Comparison of ENCODE assay signal across 2 cellular contexts in the genomic region with DNA sequence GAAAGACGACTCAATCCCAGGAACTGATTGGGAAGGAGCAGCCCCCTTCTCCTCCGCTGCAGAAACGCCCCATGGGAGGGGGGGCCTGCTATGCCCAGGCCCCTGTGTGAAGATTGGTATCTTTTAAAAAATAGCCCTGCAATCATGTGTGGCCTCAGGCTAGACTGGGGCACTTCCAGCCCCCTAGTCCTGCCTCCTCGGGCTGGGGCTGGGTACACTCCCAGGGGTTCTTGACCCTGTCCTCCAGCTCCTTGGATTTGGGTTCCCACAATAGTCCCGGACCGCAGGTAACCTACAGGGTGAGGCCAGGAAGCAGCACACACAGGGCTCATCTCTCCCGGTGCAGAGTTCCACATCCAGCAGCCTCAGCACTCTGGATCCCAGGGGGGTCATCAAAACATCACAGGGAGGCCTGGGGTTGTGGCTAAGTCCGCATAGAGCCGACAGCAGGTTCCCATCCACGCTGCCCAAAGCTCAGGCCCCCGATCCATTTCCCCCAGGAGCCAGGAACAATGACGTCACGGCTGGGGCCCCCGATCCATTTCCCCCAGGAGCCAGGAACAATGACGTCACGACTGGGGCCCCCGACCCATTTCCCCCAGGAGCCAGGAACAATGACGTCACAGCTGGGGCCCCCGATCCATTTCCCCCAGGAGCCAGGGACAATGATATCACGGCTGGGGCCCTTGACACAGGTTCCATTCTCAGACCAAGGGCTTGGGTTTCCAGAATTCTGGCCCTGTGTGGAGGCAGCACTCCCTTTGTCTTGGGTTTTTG.
TF ChIP-seq lines count a peak whose summit lies in the region.

No MANE protein-coding gene starts in this region.

TF ChIP-seq in GM23338, 12 proteins besides CTCF, POLR2A, EP300 and RAD21 (continued from another document):
- TF ChIP-seq, protein P1, sequence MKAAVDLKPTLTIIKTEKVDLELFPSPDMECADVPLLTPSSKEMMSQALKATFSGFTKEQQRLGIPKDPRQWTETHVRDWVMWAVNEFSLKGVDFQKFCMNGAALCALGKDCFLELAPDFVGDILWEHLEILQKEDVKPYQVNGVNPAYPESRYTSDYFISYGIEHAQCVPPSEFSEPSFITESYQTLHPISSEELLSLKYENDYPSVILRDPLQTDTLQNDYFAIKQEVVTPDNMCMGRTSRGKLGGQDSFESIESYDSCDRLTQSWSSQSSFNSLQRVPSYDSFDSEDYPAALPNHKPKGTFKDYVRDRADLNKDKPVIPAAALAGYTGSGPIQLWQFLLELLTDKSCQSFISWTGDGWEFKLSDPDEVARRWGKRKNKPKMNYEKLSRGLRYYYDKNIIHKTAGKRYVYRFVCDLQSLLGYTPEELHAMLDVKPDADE (IDR thresholded peaks at IDR 0.05) = no peak
- TF ChIP-seq NANOG (IDR thresholded peaks at IDR 0.05; ENCODE audit: borderline replicate concordance) = no peak
- no peak for TF ChIP-seq ZNF331 (CRISPR knock-in tag; IDR thresholded peaks at IDR 0.05; ENCODE audit: low read depth)
- TF ChIP-seq ZNF114 (CRISPR knock-in tag; IDR thresholded peaks at IDR 0.05) = no peak
TF ChIP-seq in GM23338: peak in this region for 0.

TF ChIP-seq in HepG2, 621 proteins besides CTCF, POLR2A, EP300 and RAD21 (continued from another document and continues in another):
- TF ChIP-seq, protein P2, sequence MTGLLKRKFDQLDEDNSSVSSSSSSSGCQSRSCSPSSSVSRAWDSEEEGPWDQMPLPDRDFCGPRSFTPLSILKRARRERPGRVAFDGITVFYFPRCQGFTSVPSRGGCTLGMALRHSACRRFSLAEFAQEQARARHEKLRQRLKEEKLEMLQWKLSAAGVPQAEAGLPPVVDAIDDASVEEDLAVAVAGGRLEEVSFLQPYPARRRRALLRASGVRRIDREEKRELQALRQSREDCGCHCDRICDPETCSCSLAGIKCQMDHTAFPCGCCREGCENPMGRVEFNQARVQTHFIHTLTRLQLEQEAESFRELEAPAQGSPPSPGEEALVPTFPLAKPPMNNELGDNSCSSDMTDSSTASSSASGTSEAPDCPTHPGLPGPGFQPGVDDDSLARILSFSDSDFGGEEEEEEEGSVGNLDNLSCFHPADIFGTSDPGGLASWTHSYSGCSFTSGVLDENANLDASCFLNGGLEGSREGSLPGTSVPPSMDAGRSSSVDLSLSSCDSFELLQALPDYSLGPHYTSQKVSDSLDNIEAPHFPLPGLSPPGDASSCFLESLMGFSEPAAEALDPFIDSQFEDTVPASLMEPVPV (CRISPR knock-in tag; IDR thresholded peaks at IDR 0.05) = no peak
- TF ChIP-seq, protein P3, sequence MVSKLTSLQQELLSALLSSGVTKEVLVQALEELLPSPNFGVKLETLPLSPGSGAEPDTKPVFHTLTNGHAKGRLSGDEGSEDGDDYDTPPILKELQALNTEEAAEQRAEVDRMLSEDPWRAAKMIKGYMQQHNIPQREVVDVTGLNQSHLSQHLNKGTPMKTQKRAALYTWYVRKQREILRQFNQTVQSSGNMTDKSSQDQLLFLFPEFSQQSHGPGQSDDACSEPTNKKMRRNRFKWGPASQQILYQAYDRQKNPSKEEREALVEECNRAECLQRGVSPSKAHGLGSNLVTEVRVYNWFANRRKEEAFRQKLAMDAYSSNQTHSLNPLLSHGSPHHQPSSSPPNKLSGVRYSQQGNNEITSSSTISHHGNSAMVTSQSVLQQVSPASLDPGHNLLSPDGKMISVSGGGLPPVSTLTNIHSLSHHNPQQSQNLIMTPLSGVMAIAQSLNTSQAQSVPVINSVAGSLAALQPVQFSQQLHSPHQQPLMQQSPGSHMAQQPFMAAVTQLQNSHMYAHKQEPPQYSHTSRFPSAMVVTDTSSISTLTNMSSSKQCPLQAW (CRISPR knock-in tag; IDR thresholded peaks at IDR 0.05) = 0 out of 2 replicates have a peak, but pooled peaks have one; percentile 24
- TF ChIP-seq ZFP36 (IDR thresholded peaks at IDR 0.05; ENCODE audit: borderline replicate concordance, low read depth, low read length, partially characterized antibody) (no peak), SIN3B (IDR thresholded peaks at IDR 0.05; ENCODE audit: low read length) (no peak), ZNF670 (CRISPR knock-in tag; IDR thresholded peaks at IDR 0.05; ENCODE audit: borderline replicate concordance) (peak; percentile 53; the same call in 1 of the 2 replicates), NFE2L2 (IDR thresholded peaks at IDR 0.05; ENCODE audit: low read length) (no peak), ZNF569 (CRISPR knock-in tag; IDR thresholded peaks at IDR 0.05; ENCODE audit: borderline replicate concordance) (no peak), PHF20 (CRISPR knock-in tag; IDR thresholded peaks at IDR 0.05) (no peak), RXRB (CRISPR knock-in tag; IDR thresholded peaks at IDR 0.05; ENCODE audit: borderline replicate concordance) (no peak), ZNF782 (CRISPR knock-in tag; IDR thresholded peaks at IDR 0.05; ENCODE audit: borderline replicate concordance) (no peak), ZNF724P (CRISPR knock-in tag; IDR thresholded peaks at IDR 0.05; ENCODE audit: borderline replicate concordance) (peak; percentile 74; the same call in 1 of the 2 replicates), YEATS2 (CRISPR knock-in tag; IDR thresholded peaks at IDR 0.05; ENCODE audit: borderline replicate concordance) (no peak), FIP1L1 (IDR thresholded peaks at IDR 0.05; ENCODE audit: borderline replicate concordance, insufficient read depth, low read depth, low read length) (no peak), TEAD3 (CRISPR knock-in tag; optimal IDR thresholded peaks at IDR 0.05; ENCODE audit: borderline replicate concordance) (no peak), SRSF1 (optimal IDR thresholded peaks at IDR 0.05; ENCODE audit: low read depth, low read length) (no peak), ZNF30 (CRISPR knock-in tag; IDR thresholded peaks at IDR 0.05) (no peak), HMG20B (CRISPR knock-in tag; conservative IDR thresholded peaks at IDR 0.05) (no peak), FOXJ3 (CRISPR knock-in tag; IDR thresholded peaks at IDR 0.05; ENCODE audit: borderline replicate concordance) (no peak), REL (CRISPR knock-in tag; conservative IDR thresholded peaks at IDR 0.05) (no peak), ZBTB3 (CRISPR knock-in tag; IDR thresholded peaks at IDR 0.05; ENCODE audit: borderline replicate concordance, low read depth) (no peak), ZNF543 (CRISPR knock-in tag; IDR thresholded peaks at IDR 0.05) (no peak), ZFP37 (CRISPR knock-in tag; IDR thresholded peaks at IDR 0.05; ENCODE audit: borderline replicate concordance) (no peak), TBX3 (IDR thresholded peaks at IDR 0.05; ENCODE audit: borderline replicate concordance) (no peak), CENPT (CRISPR knock-in tag; IDR thresholded peaks at IDR 0.05; ENCODE audit: low read depth) (no peak), ZNF432 (CRISPR knock-in tag; IDR thresholded peaks at IDR 0.05; ENCODE audit: borderline replicate concordance) (no peak), HDAC2 (CRISPR knock-in tag; IDR thresholded peaks at IDR 0.05) (no peak), HDAC1 (CRISPR knock-in tag; IDR thresholded peaks at IDR 0.05) (no peak), ZNF33A (CRISPR knock-in tag; IDR thresholded peaks at IDR 0.05; ENCODE audit: borderline replicate concordance) (0 out of 2 replicates have a peak, but pooled peaks have one; percentile 1), KLF6 (CRISPR knock-in tag; IDR thresholded peaks at IDR 0.05) (no peak)
- TF ChIP-seq, protein P4, sequence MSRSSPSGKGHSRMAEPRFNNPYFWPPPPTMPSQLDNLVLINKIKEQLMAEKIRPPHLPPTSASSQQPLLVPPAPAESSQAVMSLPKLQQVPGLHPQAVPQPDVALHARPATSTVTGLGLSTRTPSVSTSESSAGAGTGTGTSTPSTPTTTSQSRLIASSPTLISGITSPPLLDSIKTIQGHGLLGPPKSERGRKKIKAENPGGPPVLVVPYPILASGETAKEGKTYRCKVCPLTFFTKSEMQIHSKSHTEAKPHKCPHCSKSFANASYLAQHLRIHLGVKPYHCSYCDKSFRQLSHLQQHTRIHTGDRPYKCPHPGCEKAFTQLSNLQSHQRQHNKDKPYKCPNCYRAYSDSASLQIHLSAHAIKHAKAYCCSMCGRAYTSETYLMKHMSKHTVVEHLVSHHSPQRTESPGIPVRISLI (CRISPR knock-in tag; IDR thresholded peaks at IDR 0.05; ENCODE audit: borderline replicate concordance) = no peak
- TF ChIP-seq, protein P5, sequence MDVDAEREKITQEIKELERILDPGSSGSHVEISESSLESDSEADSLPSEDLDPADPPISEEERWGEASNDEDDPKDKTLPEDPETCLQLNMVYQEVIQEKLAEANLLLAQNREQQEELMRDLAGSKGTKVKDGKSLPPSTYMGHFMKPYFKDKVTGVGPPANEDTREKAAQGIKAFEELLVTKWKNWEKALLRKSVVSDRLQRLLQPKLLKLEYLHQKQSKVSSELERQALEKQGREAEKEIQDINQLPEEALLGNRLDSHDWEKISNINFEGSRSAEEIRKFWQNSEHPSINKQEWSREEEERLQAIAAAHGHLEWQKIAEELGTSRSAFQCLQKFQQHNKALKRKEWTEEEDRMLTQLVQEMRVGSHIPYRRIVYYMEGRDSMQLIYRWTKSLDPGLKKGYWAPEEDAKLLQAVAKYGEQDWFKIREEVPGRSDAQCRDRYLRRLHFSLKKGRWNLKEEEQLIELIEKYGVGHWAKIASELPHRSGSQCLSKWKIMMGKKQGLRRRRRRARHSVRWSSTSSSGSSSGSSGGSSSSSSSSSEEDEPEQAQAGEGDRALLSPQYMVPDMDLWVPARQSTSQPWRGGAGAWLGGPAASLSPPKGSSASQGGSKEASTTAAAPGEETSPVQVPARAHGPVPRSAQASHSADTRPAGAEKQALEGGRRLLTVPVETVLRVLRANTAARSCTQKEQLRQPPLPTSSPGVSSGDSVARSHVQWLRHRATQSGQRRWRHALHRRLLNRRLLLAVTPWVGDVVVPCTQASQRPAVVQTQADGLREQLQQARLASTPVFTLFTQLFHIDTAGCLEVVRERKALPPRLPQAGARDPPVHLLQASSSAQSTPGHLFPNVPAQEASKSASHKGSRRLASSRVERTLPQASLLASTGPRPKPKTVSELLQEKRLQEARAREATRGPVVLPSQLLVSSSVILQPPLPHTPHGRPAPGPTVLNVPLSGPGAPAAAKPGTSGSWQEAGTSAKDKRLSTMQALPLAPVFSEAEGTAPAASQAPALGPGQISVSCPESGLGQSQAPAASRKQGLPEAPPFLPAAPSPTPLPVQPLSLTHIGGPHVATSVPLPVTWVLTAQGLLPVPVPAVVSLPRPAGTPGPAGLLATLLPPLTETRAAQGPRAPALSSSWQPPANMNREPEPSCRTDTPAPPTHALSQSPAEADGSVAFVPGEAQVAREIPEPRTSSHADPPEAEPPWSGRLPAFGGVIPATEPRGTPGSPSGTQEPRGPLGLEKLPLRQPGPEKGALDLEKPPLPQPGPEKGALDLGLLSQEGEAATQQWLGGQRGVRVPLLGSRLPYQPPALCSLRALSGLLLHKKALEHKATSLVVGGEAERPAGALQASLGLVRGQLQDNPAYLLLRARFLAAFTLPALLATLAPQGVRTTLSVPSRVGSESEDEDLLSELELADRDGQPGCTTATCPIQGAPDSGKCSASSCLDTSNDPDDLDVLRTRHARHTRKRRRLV (CRISPR knock-in tag; IDR thresholded peaks at IDR 0.05) = no peak
- TF ChIP-seq, protein P6, sequence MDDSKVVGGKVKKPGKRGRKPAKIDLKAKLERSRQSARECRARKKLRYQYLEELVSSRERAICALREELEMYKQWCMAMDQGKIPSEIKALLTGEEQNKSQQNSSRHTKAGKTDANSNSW (CRISPR knock-in tag; IDR thresholded peaks at IDR 0.05; ENCODE audit: borderline replicate concordance) = no peak
- TF ChIP-seq, protein P7, sequence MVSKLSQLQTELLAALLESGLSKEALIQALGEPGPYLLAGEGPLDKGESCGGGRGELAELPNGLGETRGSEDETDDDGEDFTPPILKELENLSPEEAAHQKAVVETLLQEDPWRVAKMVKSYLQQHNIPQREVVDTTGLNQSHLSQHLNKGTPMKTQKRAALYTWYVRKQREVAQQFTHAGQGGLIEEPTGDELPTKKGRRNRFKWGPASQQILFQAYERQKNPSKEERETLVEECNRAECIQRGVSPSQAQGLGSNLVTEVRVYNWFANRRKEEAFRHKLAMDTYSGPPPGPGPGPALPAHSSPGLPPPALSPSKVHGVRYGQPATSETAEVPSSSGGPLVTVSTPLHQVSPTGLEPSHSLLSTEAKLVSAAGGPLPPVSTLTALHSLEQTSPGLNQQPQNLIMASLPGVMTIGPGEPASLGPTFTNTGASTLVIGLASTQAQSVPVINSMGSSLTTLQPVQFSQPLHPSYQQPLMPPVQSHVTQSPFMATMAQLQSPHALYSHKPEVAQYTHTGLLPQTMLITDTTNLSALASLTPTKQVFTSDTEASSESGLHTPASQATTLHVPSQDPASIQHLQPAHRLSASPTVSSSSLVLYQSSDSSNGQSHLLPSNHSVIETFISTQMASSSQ (IDR thresholded peaks at IDR 0.05; ENCODE audit: low read depth) = no peak
- TF ChIP-seq, protein P7 (CRISPR knock-in tag; IDR thresholded peaks at IDR 0.05; ENCODE audit: borderline replicate concordance) = no peak
- TF ChIP-seq, protein P8, sequence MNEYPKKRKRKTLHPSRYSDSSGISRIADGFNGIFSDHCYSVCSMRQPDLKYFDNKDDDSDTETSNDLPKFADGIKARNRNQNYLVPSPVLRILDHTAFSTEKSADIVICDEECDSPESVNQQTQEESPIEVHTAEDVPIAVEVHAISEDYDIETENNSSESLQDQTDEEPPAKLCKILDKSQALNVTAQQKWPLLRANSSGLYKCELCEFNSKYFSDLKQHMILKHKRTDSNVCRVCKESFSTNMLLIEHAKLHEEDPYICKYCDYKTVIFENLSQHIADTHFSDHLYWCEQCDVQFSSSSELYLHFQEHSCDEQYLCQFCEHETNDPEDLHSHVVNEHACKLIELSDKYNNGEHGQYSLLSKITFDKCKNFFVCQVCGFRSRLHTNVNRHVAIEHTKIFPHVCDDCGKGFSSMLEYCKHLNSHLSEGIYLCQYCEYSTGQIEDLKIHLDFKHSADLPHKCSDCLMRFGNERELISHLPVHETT (CRISPR knock-in tag; conservative IDR thresholded peaks at IDR 0.05) = no peak
- TF ChIP-seq, protein P9, sequence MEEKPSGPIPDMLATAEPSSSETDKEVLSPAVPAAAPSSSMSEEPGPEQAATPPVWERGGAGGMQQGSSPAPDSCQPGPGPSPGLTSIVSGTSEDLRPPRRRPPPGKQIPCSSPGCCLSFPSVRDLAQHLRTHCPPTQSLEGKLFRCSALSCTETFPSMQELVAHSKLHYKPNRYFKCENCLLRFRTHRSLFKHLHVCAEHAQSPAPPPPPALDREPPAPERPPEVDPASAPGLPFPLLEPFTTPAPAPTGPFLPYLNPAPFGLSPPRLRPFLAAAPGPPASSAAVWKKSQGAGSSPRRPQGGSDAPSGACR (CRISPR knock-in tag; IDR thresholded peaks at IDR 0.05) = 0 out of 2 replicates have a peak, but pooled peaks have one; percentile 1
